ENCODE assay signal across 1 cellular context in genomic region chr4:81069706-81070331, GRCh38.
TF ChIP-seq lines count a peak whose summit lies in the region.

No MANE protein-coding gene starts in this region.

TF ChIP-seq in GM23338, 12 proteins besides CTCF, POLR2A, EP300 and RAD21 (continued from another document):
- TF ChIP-seq REST (IDR thresholded peaks at IDR 0.05; ENCODE audit: unreplicated experiment) (no peak), STAT1 (IDR thresholded peaks at IDR 0.05; ENCODE audit: unreplicated experiment) (no peak), EZH2 (IDR thresholded peaks at IDR 0.05; ENCODE audit: low read depth, unreplicated experiment) (no peak), NANOG (IDR thresholded peaks at IDR 0.05; ENCODE audit: borderline replicate concordance) (no peak), ZNF331 (CRISPR knock-in tag; IDR thresholded peaks at IDR 0.05; ENCODE audit: low read depth) (no peak), CREB1 (CRISPR knock-in tag; IDR thresholded peaks at IDR 0.05; ENCODE audit: low read depth) (no peak), ZNF114 (CRISPR knock-in tag; IDR thresholded peaks at IDR 0.05) (no peak)
